2 cellular contexts compared by ENCODE assay signal in the genomic region with DNA sequence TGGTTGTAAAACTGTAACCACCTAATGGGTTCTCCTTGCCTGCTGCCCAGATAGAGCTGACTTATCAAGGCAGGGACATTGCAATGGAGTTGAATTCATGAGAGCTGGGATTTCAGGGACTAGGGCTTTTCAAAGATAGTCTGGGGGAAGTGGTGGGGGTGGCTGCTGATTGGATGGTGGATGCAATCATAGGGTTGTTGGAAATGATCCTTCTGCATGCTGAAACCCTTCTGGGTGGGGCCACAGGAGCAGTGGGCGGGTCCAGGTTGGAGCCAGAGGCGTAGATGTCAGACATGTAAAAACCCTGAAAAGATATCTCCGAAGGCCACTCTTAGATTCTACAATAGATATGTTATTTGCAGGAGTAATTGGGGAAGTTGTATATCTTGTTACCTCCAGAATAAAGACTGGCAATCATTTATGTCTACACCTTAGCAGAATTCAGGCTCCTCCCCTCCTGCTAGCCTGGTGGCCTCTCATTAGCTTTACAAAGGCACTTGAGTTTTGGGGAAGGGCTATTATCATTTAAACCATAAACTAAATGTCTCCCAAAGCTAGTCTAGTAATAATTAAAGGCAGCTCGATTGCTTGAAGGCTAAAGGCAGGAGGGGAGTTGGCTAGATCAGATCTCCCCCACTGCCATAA.
TF ChIP-seq lines count a peak whose summit lies in the region.

No MANE protein-coding gene starts in this region.

TF ChIP-seq in GM23338, 12 proteins besides CTCF, POLR2A, EP300 and RAD21:
- TF ChIP-seq CREB1 (CRISPR knock-in tag; IDR thresholded peaks at IDR 0.05; ENCODE audit: low read depth) = 0 out of 2 replicates have a peak, but pooled peaks have one; percentile 3
- peak; percentile 36; the same call in 1 of the 2 replicates for TF ChIP-seq POLR2AphosphoS5 (IDR thresholded peaks at IDR 0.05; ENCODE audit: low read depth)
- TF ChIP-seq EZH2 (IDR thresholded peaks at IDR 0.05; ENCODE audit: low read depth, unreplicated experiment) = no peak
- TF ChIP-seq STAT1 (IDR thresholded peaks at IDR 0.05; ENCODE audit: unreplicated experiment) = no peak
- TF ChIP-seq ZNF114 (CRISPR knock-in tag; IDR thresholded peaks at IDR 0.05) = no peak
- no peak for TF ChIP-seq EZH2phosphoT487 (IDR thresholded peaks at IDR 0.05; ENCODE audit: unreplicated experiment)
- TF ChIP-seq ZNF331 (CRISPR knock-in tag; IDR thresholded peaks at IDR 0.05; ENCODE audit: low read depth) = no peak
- TF ChIP-seq REST (IDR thresholded peaks at IDR 0.05; ENCODE audit: unreplicated experiment) = no peak
- TF ChIP-seq, protein P1, sequence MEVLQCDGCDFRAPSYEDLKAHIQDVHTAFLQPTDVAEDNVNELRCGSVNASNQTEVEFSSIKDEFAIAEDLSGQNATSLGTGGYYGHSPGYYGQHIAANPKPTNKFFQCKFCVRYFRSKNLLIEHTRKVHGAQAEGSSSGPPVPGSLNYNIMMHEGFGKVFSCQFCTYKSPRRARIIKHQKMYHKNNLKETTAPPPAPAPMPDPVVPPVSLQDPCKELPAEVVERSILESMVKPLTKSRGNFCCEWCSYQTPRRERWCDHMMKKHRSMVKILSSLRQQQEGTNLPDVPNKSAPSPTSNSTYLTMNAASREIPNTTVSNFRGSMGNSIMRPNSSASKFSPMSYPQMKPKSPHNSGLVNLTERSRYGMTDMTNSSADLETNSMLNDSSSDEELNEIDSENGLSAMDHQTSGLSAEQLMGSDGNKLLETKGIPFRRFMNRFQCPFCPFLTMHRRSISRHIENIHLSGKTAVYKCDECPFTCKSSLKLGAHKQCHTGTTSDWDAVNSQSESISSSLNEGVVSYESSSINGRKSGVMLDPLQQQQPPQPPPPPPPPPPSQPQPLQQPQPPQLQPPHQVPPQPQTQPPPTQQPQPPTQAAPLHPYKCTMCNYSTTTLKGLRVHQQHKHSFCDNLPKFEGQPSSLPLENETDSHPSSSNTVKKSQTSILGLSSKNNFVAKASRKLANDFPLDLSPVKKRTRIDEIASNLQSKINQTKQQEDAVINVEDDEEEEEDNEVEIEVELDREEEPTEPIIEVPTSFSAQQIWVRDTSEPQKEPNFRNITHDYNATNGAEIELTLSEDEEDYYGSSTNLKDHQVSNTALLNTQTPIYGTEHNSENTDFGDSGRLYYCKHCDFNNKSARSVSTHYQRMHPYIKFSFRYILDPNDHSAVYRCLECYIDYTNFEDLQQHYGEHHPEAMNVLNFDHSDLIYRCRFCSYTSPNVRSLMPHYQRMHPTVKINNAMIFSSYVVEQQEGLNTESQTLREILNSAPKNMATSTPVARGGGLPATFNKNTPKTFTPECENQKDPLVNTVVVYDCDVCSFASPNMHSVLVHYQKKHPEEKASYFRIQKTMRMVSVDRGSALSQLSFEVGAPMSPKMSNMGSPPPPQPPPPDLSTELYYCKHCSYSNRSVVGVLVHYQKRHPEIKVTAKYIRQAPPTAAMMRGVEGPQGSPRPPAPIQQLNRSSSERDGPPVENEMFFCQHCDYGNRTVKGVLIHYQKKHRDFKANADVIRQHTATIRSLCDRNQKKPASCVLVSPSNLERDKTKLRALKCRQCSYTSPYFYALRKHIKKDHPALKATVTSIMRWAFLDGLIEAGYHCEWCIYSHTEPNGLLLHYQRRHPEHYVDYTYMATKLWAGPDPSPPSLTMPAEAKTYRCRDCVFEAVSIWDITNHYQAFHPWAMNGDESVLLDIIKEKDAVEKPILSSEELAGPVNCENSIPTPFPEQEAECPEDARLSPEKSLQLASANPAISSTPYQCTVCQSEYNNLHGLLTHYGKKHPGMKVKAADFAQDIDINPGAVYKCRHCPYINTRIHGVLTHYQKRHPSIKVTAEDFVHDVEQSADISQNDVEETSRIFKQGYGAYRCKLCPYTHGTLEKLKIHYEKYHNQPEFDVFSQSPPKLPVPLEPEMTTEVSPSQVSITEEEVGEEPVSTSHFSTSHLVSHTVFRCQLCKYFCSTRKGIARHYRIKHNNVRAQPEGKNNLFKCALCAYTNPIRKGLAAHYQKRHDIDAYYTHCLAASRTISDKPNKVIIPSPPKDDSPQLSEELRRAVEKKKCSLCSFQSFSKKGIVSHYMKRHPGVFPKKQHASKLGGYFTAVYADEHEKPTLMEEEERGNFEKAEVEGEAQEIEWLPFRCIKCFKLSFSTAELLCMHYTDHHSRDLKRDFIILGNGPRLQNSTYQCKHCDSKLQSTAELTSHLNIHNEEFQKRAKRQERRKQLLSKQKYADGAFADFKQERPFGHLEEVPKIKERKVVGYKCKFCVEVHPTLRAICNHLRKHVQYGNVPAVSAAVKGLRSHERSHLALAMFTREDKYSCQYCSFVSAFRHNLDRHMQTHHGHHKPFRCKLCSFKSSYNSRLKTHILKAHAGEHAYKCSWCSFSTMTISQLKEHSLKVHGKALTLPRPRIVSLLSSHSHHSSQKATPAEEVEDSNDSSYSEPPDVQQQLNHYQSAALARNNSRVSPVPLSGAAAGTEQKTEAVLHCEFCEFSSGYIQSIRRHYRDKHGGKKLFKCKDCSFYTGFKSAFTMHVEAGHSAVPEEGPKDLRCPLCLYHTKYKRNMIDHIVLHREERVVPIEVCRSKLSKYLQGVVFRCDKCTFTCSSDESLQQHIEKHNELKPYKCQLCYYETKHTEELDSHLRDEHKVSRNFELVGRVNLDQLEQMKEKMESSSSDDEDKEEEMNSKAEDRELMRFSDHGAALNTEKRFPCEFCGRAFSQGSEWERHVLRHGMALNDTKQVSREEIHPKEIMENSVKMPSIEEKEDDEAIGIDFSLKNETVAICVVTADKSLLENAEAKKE (CRISPR knock-in tag; IDR thresholded peaks at IDR 0.05) = no peak
- TF ChIP-seq NANOG (IDR thresholded peaks at IDR 0.05; ENCODE audit: borderline replicate concordance) = peak; percentile 78
TF ChIP-seq in GM23338: peak in this region for 3.

TF ChIP-seq in HEK293T, 16 proteins besides CTCF, POLR2A, EP300 and RAD21:
- TF ChIP-seq FOXM1 (IDR thresholded peaks at IDR 0.05; ENCODE audit: borderline replicate concordance) = no peak
- TF ChIP-seq PKNOX1 (IDR thresholded peaks at IDR 0.05) = no peak
- no peak for TF ChIP-seq HDGF (IDR thresholded peaks at IDR 0.05; ENCODE audit: borderline replicate concordance)
- no peak for TF ChIP-seq NFRKB (IDR thresholded peaks at IDR 0.05)
- no peak for TF ChIP-seq TARDBP (IDR thresholded peaks at IDR 0.05)
- TF ChIP-seq SP1 (IDR thresholded peaks at IDR 0.05) = no peak
- TF ChIP-seq ELF4 (IDR thresholded peaks at IDR 0.05) = no peak
- TF ChIP-seq FOXA1 (IDR thresholded peaks at IDR 0.05) = no peak
- no peak for TF ChIP-seq BHLHE40 (IDR thresholded peaks at IDR 0.05; ENCODE audit: borderline replicate concordance)
- no peak for TF ChIP-seq CTBP1 (IDR thresholded peaks at IDR 0.05; ENCODE audit: borderline replicate concordance)
- no peak for TF ChIP-seq L3MBTL2 (conservative IDR thresholded peaks at IDR 0.05)
- no peak for TF ChIP-seq FOXK2 (IDR thresholded peaks at IDR 0.05)
- TF ChIP-seq LEF1 (IDR thresholded peaks at IDR 0.05; ENCODE audit: borderline replicate concordance) = no peak
- no peak for TF ChIP-seq SUZ12 (IDR thresholded peaks at IDR 0.05)
- TF ChIP-seq ZNF384 (IDR thresholded peaks at IDR 0.05) = no peak
- no peak for TF ChIP-seq ARNT (IDR thresholded peaks at IDR 0.05)
